29 cellular contexts compared by ENCODE assay signal in the genomic region with DNA sequence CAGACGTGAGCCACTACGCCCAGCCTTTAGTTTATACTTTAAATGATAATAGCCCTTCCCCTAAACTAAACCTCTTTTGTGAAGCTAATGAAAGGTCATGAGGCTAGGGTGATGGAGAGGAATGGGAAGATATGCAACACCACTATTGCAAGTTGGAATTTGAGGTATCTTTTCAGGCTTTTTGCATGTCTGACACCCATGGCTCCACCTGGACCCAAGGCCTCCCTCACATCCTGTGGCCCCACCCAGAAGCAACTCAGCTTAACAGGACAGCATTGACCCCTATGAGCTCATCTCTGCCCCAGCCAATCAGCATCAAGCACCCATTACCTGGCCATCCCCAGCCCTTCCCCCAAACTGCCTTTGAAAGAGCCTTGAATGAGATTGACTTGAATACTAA.
"Had no signal": no experiment of that assay in that cellular context is flagged by ENCODE, and none has a peak within 500 bp of the region (broad histone marks: within the 10 kb centered on the region; RNA-seq: fewer than 3 reads in every experiment).

No MANE protein-coding gene starts in this region.

- H3K36me3 ChIP-seq: esophagus squamous epithelium, heart right ventricle, lower lobe of right lung, right lobe of liver, thoracic aorta, tibial nerve, upper lobe of left lung, uterus had no signal

- H3K9ac ChIP-seq: parathyroid adenoma had no signal

- H3K27me3 Mint-ChIP-seq: stimulated activated naive B cell treated with anti-CD40 and anti-IgM and Interleukin-4, amounts not matched to agents 10 μg/mL and 1 μg/mL and 100 μg/mL, for 72 hours; stimulated activated naive CD8-positive, alpha-beta T cell treated with anti-CD3 and anti-CD28 coated beads, Interleukin-15, Interleukin-2, amounts not matched to agents 100 ng/mL and 50 ng/mL, for 24 hours had no signal

- ATAC-seq: heart right ventricle; left ventricle myocardium superior; lower lobe of right lung; mucosa of descending colon; natural killer cell treated with Interleukin-12 subunit alpha and Interleukin-12 subunit beta and Interleukin-15 and Interleukin-18, amount 100 ng/mL, for 72 hours; right lobe of liver; stimulated activated naive B cell treated with anti-CD40 and anti-IgM and Interleukin-4, amounts not matched to agents 10 μg/mL and 1 μg/mL and 100 μg/mL, for 72 hours had no signal

- H3K9me3 Mint-ChIP-seq: natural killer cell treated with Interleukin-12 subunit alpha and Interleukin-12 subunit beta and Interleukin-15 and Interleukin-18, amount 100 ng/mL, for 72 hours; neural crest cell; stimulated activated naive CD8-positive, alpha-beta T cell treated with anti-CD3 and anti-CD28 coated beads, Interleukin-15, Interleukin-2, amounts not matched to agents 100 ng/mL and 50 ng/mL, for 24 hours had no signal

- H3K27ac Mint-ChIP-seq: naive B cell; natural killer cell treated with Interleukin-12 subunit alpha and Interleukin-12 subunit beta and Interleukin-15 and Interleukin-18, amount 100 ng/mL, for 72 hours; progenitor cell of endocrine pancreas; stimulated activated naive B cell treated with anti-CD40 and anti-IgM and Interleukin-4, amounts not matched to agents 10 μg/mL and 1 μg/mL and 100 μg/mL, for 72 hours; stimulated activated naive CD8-positive, alpha-beta T cell treated with anti-CD3 and anti-CD28 coated beads, Interleukin-15, Interleukin-2, amounts not matched to agents 100 ng/mL and 50 ng/mL, for 24 hours had no signal

- H3K4me3 ChIP-seq: coronary artery, esophagus squamous epithelium, heart right ventricle, lower lobe of right lung, mucosa of descending colon, right lobe of liver, thoracic aorta, tibial nerve, upper lobe of left lung, uterus had no signal

- H3K27ac ChIP-seq: coronary artery, esophagus squamous epithelium, heart right ventricle, lower lobe of right lung, parathyroid adenoma, right lobe of liver, thoracic aorta, tibial nerve, upper lobe of left lung, uterus had no signal

- H3K4me1 Mint-ChIP-seq: stimulated activated naive B cell treated with anti-CD40 and anti-IgM and Interleukin-4, amounts not matched to agents 10 μg/mL and 1 μg/mL and 100 μg/mL, for 72 hours had no signal

- H3K27me3 ChIP-seq: esophagus squamous epithelium, heart right ventricle, right lobe of liver, tibial nerve, upper lobe of left lung, uterus had no signal

- H3K9me3 ChIP-seq: esophagus squamous epithelium, heart right ventricle, lower lobe of right lung, mucosa of descending colon, right lobe of liver, thoracic aorta, tibial nerve, upper lobe of left lung, uterus had no signal

- H3K79me2 ChIP-seq: parathyroid adenoma had no signal

- DNase-seq: dermis blood vessel endothelial cell; effector memory CD4-positive, alpha-beta T cell; erythroblast; esophagus squamous epithelium; foreskin melanocyte; glutamatergic neuron; heart right ventricle; hippocampal formation; left ventricle myocardium superior; lower lobe of right lung; mucosa of descending colon; naive B cell; right lobe of liver; small intestine; stimulated activated CD4-positive, alpha-beta T cell treated with anti-CD3 and anti-CD28 coated beads, Interleukin-15, amount 100 ng/mL, for 24 hours; stimulated activated CD4-positive, alpha-beta T cell treated with anti-CD3 and anti-CD28 coated beads, Interleukin-2, amount 100 ng/mL, for 48 hours; stimulated activated naive B cell treated with anti-CD40 and anti-IgM and Interleukin-4, amounts not matched to agents 10 μg/mL and 1 μg/mL and 100 μg/mL, for 72 hours; upper lobe of left lung; uterus had no signal

- H2AFZ ChIP-seq: parathyroid adenoma had no signal

- H3K4me1 ChIP-seq: esophagus squamous epithelium, heart right ventricle, lower lobe of right lung, parathyroid adenoma, right lobe of liver, tibial nerve, upper lobe of left lung, uterus had no signal

- FAIRE-seq: endometrium, keratinocyte, small intestine had no signal

- H3K36me3 Mint-ChIP-seq: naive B cell; natural killer cell treated with Interleukin-12 subunit alpha and Interleukin-12 subunit beta and Interleukin-15 and Interleukin-18, amount 100 ng/mL, for 72 hours; stimulated activated naive B cell treated with anti-CD40 and anti-IgM and Interleukin-4, amounts not matched to agents 10 μg/mL and 1 μg/mL and 100 μg/mL, for 72 hours had no signal

- H3K4me3 Mint-ChIP-seq: naive B cell; natural killer cell treated with Interleukin-12 subunit alpha and Interleukin-12 subunit beta and Interleukin-15 and Interleukin-18, amount 100 ng/mL, for 72 hours; neural crest cell; stimulated activated naive B cell treated with anti-CD40 and anti-IgM and Interleukin-4, amounts not matched to agents 10 μg/mL and 1 μg/mL and 100 μg/mL, for 72 hours; stimulated activated naive CD8-positive, alpha-beta T cell treated with anti-CD3 and anti-CD28 coated beads, Interleukin-15, Interleukin-2, amounts not matched to agents 100 ng/mL and 50 ng/mL, for 24 hours had no signal
